In genomic region chr20:25276533-25277050, GRCh38 we compare ENCODE assay signal across 16 cellular contexts. TPM values are rescaled to one million over a fixed set of nuclear protein-coding genes. Genes with fewer than 3 reads are reported as not detected.
DNase-seq lines count a peak whose midpoint lies in the region; ATAC-seq and TF ChIP-seq lines count a peak whose summit lies in the region.
"Had no signal": no experiment of that assay in that cellular context is flagged by ENCODE, and none has a peak within 500 bp of the region (broad histone marks: within the 10 kb centered on the region; RNA-seq: fewer than 3 reads in every experiment).

No MANE protein-coding gene starts in this region.

- no peak for TF ChIP-seq CTCF in CD14-positive monocyte (IDR thresholded peaks at IDR 0.05)
- TF ChIP-seq CTCF in WTC11 (IDR thresholded peaks at IDR 0.05) = no peak
- TF ChIP-seq CTCF in right atrium auricular region (IDR thresholded peaks at IDR 0.05) = no peak

- CTCF ChIA-PET in WTC11 (lab: Charles Lee) = interaction anchor here (2.2 kb wide), 1 partner anchor 123 kb away, joined by 6 read pairs; no protein-coding TSS in a partner anchor
- CTCF ChIA-PET in CD4-positive, alpha-beta memory T cell (lab: Charles Lee; ENCODE audit: partially characterized antibody) = no interaction called here

- peaks cover 79 to 98% of the 10 kb centered on the region in 2 donors for H3K36me3 Mint-ChIP-seq in CD14-positive monocyte
- H3K36me3 Mint-ChIP-seq in WTC11 = peaks cover 29% of the 10 kb centered on the region
- peaks cover 14 to 61% of the 10 kb centered on the region in 2 donors for H3K36me3 Mint-ChIP-seq in CD4-positive, alpha-beta memory T cell

- H3K27ac ChIP-seq in right atrium auricular region = peak overlapping the region; percentile 58 to 78
- H3K27ac ChIP-seq in CD4-positive, alpha-beta memory T cell (ENCODE audit: low read depth, low read length) = no peak overlapping the region
- H3K27ac ChIP-seq: ascending aorta, epithelial cell of prostate, PC-9 had no signal

- ATAC-seq in WTC11 (no peak), HG02938 (IDR thresholded peaks at IDR 0.05; ENCODE audit: unreplicated experiment) (no peak)

- DNase-seq in CD14-positive monocyte (ENCODE audit: low spot score) (peak; percentile 27), WTC11 (ENCODE audit: low spot score) (peak; percentile 4), right atrium auricular region (ENCODE audit: low spot score) (no peak), posterior vena cava (ENCODE audit: low spot score) (peak; percentile 77), NCI-H524 treated with DMSO at 0.1 percent for 48 hours (lab: John Stamatoyannopoulos, UW) (no peak), GM19238 (ENCODE audit: insufficient read length, low spot score) (no peak)
- no peak for DNase-seq in CD4-positive, alpha-beta memory T cell
- DNase-seq: activated CD4-positive, alpha-beta memory T cell treated with anti-CD3 and anti-CD28 coated beads, Interleukin-2, amount 10 ng/mL, durations not matched to agents 7 days and 5 days; mesenchymal stem cell; NCI-H1417; NCI-H82; PC-9 had no signal

- no peak overlapping the region for H3K4me3 ChIP-seq in right atrium auricular region
- H3K4me3 ChIP-seq in CD4-positive, alpha-beta memory T cell (ENCODE audit: low read length in 2 of 2) = no peak overlapping the region
- H3K4me3 ChIP-seq: ascending aorta, PC-9 had no signal

- no peaks in the 10 kb centered on the region for H3K9me3 ChIP-seq in right atrium auricular region
- no peaks in the 10 kb centered on the region for H3K9me3 ChIP-seq in CD4-positive, alpha-beta memory T cell (ENCODE audit: control insufficient read depth in 1 of 2, low read length in 2 of 2)
- H3K9me3 ChIP-seq: ascending aorta had no signal

- H3K4me1 ChIP-seq in right atrium auricular region = peaks cover 0 to 55% of the 10 kb centered on the region in 2 donors
- no peaks in the 10 kb centered on the region for H3K4me1 ChIP-seq in CD4-positive, alpha-beta memory T cell (ENCODE audit: insufficient read depth, low read length)
- H3K4me1 ChIP-seq: ascending aorta had no signal

- peaks cover 84% of the 10 kb centered on the region for H3K36me3 ChIP-seq in right atrium auricular region
- peaks cover 45% of the 10 kb centered on the region for H3K36me3 ChIP-seq in CD4-positive, alpha-beta memory T cell (ENCODE audit: insufficient read depth, low read length)

- H3K27me3 Mint-ChIP-seq in CD14-positive monocyte (ENCODE audit: low read depth in 3 of 3) (no peaks in the 10 kb centered on the region), WTC11 (ENCODE audit: low read depth) (no peaks in the 10 kb centered on the region)
- H3K27me3 Mint-ChIP-seq in CD4-positive, alpha-beta memory T cell = no peaks in the 10 kb centered on the region
- H3K27me3 Mint-ChIP-seq: activated CD4-positive, alpha-beta memory T cell treated with anti-CD3 and anti-CD28 coated beads, Interleukin-2, amount 10 ng/mL, durations not matched to agents 7 days and 5 days had no signal

- H3K27ac Mint-ChIP-seq in CD14-positive monocyte (no peak overlapping the region), WTC11 (no peak overlapping the region)
- no peak overlapping the region for H3K27ac Mint-ChIP-seq in CD4-positive, alpha-beta memory T cell
- H3K27ac Mint-ChIP-seq: activated CD4-positive, alpha-beta memory T cell treated with anti-CD3 and anti-CD28 coated beads, Interleukin-2, amount 10 ng/mL, durations not matched to agents 7 days and 5 days had no signal

- H3K4me1 Mint-ChIP-seq in CD14-positive monocyte (no peaks in the 10 kb centered on the region), WTC11 (no peaks in the 10 kb centered on the region)
- peaks cover 0 to under 1% (median 0%) of the 10 kb centered on the region in 4 donors for H3K4me1 Mint-ChIP-seq in CD4-positive, alpha-beta memory T cell
- H3K4me1 Mint-ChIP-seq: activated CD4-positive, alpha-beta memory T cell treated with anti-CD3 and anti-CD28 coated beads, Interleukin-2, amount 10 ng/mL, durations not matched to agents 7 days and 5 days; nephron had no signal

- H3K9me3 Mint-ChIP-seq in CD14-positive monocyte (no peaks in the 10 kb centered on the region), WTC11 (no peaks in the 10 kb centered on the region)
- no peaks in the 10 kb centered on the region for H3K9me3 Mint-ChIP-seq in CD4-positive, alpha-beta memory T cell
- H3K9me3 Mint-ChIP-seq: activated CD4-positive, alpha-beta memory T cell treated with anti-CD3 and anti-CD28 coated beads, Interleukin-2, amount 10 ng/mL, durations not matched to agents 7 days and 5 days; nephron had no signal

- intact Hi-C loops in CD14-positive monocyte (cut with micrococcal nuclease) (no loop called here), posterior vena cava (cut with DNase I) (no loop called here)
- intact Hi-C loops in CD4-positive, alpha-beta memory T cell (cut with micrococcal nuclease) = no loop called here

- H3K4me3 Mint-ChIP-seq in CD14-positive monocyte = no peak overlapping the region
- H3K4me3 Mint-ChIP-seq in WTC11 = no peak overlapping the region
- no peak overlapping the region for H3K4me3 Mint-ChIP-seq in CD4-positive, alpha-beta memory T cell
- H3K4me3 Mint-ChIP-seq: activated CD4-positive, alpha-beta memory T cell treated with anti-CD3 and anti-CD28 coated beads, Interleukin-2, amount 10 ng/mL, durations not matched to agents 7 days and 5 days; nephron had no signal

- POLR2A ChIA-PET in WTC11 (lab: Charles Lee) = no interaction called here
- POLR2A ChIA-PET in CD4-positive, alpha-beta memory T cell (lab: Charles Lee; ENCODE audit: partially characterized antibody) = no interaction called here

- H3K27me3 ChIP-seq in right atrium auricular region = no peaks in the 10 kb centered on the region
- no peaks in the 10 kb centered on the region for H3K27me3 ChIP-seq in CD4-positive, alpha-beta memory T cell (ENCODE audit: insufficient read depth, low read length)
- H3K27me3 ChIP-seq: ascending aorta had no signal

TF ChIP-seq in WTC11, 78 proteins besides CTCF, POLR2A, EP300 and RAD21 (continues in another document):
- TF ChIP-seq PRDM15 (CRISPR knock-in tag; IDR thresholded peaks at IDR 0.05) (no peak), ZSCAN18 (CRISPR knock-in tag; IDR thresholded peaks at IDR 0.05) (no peak), GTF2I (CRISPR knock-in tag; conservative IDR thresholded peaks at IDR 0.05) (no peak), PREB (CRISPR knock-in tag; IDR thresholded peaks at IDR 0.05; ENCODE audit: borderline replicate concordance) (no peak), NFE2L1 (CRISPR knock-in tag; IDR thresholded peaks at IDR 0.05) (no peak), NFATC4 (CRISPR knock-in tag; IDR thresholded peaks at IDR 0.05) (no peak), ZNF121 (CRISPR knock-in tag; IDR thresholded peaks at IDR 0.05) (no peak), OVOL2 (CRISPR knock-in tag; IDR thresholded peaks at IDR 0.05; ENCODE audit: borderline replicate concordance) (no peak), ATF3 (CRISPR knock-in tag; conservative IDR thresholded peaks at IDR 0.05) (no peak)

RNA-seq across cellular contexts. Expression of gene PYGB, which starts 28.7 kb away (rescaled TPM):
- 10 to 100 TPM; 26.7 to 33.2 TPM for polyA plus RNA-seq in CD14-positive monocyte
- total RNA-seq in WTC11 (2021) = 44.5 to 48.5 TPM (median 46.3 TPM) in 3 replicates
- 100 to 1,000 TPM; 145 to 174 TPM for total RNA-seq in right atrium auricular region
- 100 to 1,000 TPM; 132 to 155 TPM for total RNA-seq in posterior vena cava
- total RNA-seq in CD4-positive, alpha-beta memory T cell = 10 to 100 TPM; 34.0 to 35.6 TPM
- polyA plus RNA-seq in CD4-positive, alpha-beta memory T cell = 10 to 100 TPM; 28.3 to 34.3 TPM

Comparison
In these comparisons a context has a peak if more than half of its experiments do, and no peak if none do; other contexts are left out.
1. DNase-seq: peak in CD14-positive monocyte (single experiment), WTC11 (single experiment) and posterior vena cava (single experiment); none in right atrium auricular region (single experiment), NCI-H524 treated with DMSO at 0.1 percent for 48 hours (single experiment), CD4-positive, alpha-beta memory T cell (0 of 5) and GM19238 (single experiment).